Comparison of ENCODE assay signal across 31 cellular contexts in genomic region chr12:19834596-19834995, GRCh38.
DNase-seq lines count a peak whose midpoint lies in the region; ATAC-seq and TF ChIP-seq lines count a peak whose summit lies in the region.
"Had no signal": no experiment of that assay in that cellular context is flagged by ENCODE, and none has a peak within 500 bp of the region (broad histone marks: within the 10 kb centered on the region; RNA-seq: fewer than 3 reads in every experiment).

No MANE protein-coding gene starts in this region.

- in situ Hi-C loops in GM13976 (cut with MboI; ENCODE audit: low sequenced_read_pairs, unreplicated experiment): no loop called here

- H2AFZ ChIP-seq in Loucy (ENCODE audit: low read length): 0 out of 2 replicates have a peak overlapping the region, but pooled peaks have one; percentile 3
- H2AFZ ChIP-seq: parathyroid adenoma had no signal

- POLR2A ChIA-PET in Caco-2 (lab: Charles Lee): no interaction called here

- H3K36me3 ChIP-seq in Loucy (ENCODE audit: insufficient read depth, low read length): no peaks in the 10 kb centered on the region
- H3K36me3 ChIP-seq in adipocyte (ENCODE audit: control insufficient read depth, insufficient read depth, low read length, severe bottlenecking): no peaks in the 10 kb centered on the region
- no peaks in the 10 kb centered on the region for H3K36me3 ChIP-seq in Caco-2 (ENCODE audit: control insufficient read depth, insufficient read depth, low read length)
- H3K36me3 ChIP-seq: heart left ventricle, Peyer's patch, suprapubic skin, WERI-Rb-1 had no signal

- TF ChIP-seq CTCF in Loucy (conservative IDR thresholded peaks at IDR 0.05; ENCODE audit: low read length): no peak
- TF ChIP-seq CTCF in nephron progenitor cell (IDR thresholded peaks at IDR 0.05): no peak
- no peak for TF ChIP-seq CTCF in Caco-2 (IDR thresholded peaks at IDR 0.05; ENCODE audit: insufficient read depth in 1 of 2, low read depth in 1 of 2, low read length in 1 of 2, severe bottlenecking in 1 of 2, unreplicated experiment in 1 of 2)
- TF ChIP-seq CTCF in GM13976 (IDR thresholded peaks at IDR 0.05; ENCODE audit: borderline replicate concordance, control extremely low read depth, extremely low read depth, insufficient read depth, missing control alignments): no peak

- H4K20me1 ChIP-seq in Loucy (ENCODE audit: insufficient read depth, low read length, poor library complexity, severe bottlenecking): no peaks in the 10 kb centered on the region

- BruUV-seq in Caco-2 (replicated peaks; lab: Mats Ljungman, UMichigan): no TSS peak

- ATAC-seq in HG02759 (IDR thresholded peaks at IDR 0.05; ENCODE audit: unreplicated experiment): no peak
- ATAC-seq: esophagus mucosa; K562; stimulated activated memory B cell treated with anti-CD40 and anti-IgM and Interleukin-4, amounts not matched to agents 10 μg/mL and 1 μg/mL and 100 μg/mL, for 72 hours had no signal

- no peak overlapping the region for H3K9ac ChIP-seq in Loucy (ENCODE audit: low read depth, low read length, poor library complexity, severe bottlenecking)
- no peak overlapping the region for H3K9ac ChIP-seq in adipocyte (ENCODE audit: low read length)
- H3K9ac ChIP-seq: parathyroid adenoma had no signal

- intact Hi-C loops in Caco-2 (cut with micrococcal nuclease; ENCODE audit: unreplicated experiment): no loop called here

- CTCF ChIA-PET in Caco-2 (lab: Charles Lee): no interaction called here

- H3K4me2 ChIP-seq in Loucy (ENCODE audit: low read depth, low read length, poor library complexity, severe bottlenecking): no peak overlapping the region

- H3K27ac Mint-ChIP-seq in nephron progenitor cell: peak overlapping the region; percentile 12
- H3K27ac Mint-ChIP-seq in Caco-2 (ENCODE audit: unreplicated experiment): no peak overlapping the region
- H3K27ac Mint-ChIP-seq: activated CD4-positive, alpha-beta T cell treated with anti-CD3 and anti-CD28 coated beads, Interleukin-2, amount 10 ng/mL, durations not matched to agents 7 days and 5 days; CD4-positive, CD25-positive, alpha-beta regulatory T cell; HFFc6; stimulated activated memory B cell treated with anti-CD40 and anti-IgM and Interleukin-4, amounts not matched to agents 10 μg/mL and 1 μg/mL and 100 μg/mL, for 72 hours had no signal

- H3K9me3 ChIP-seq in Loucy (ENCODE audit: insufficient read depth, low read depth, low read length) (no peaks in the 10 kb centered on the region), adipocyte (ENCODE audit: control insufficient read depth, low read length) (no peaks in the 10 kb centered on the region), Caco-2 (no peaks in the 10 kb centered on the region)
- H3K9me3 ChIP-seq: Peyer's patch, suprapubic skin had no signal

- H3K9me3 Mint-ChIP-seq in nephron progenitor cell (peaks cover 5% of the 10 kb centered on the region), Caco-2 (ENCODE audit: unreplicated experiment) (no peaks in the 10 kb centered on the region)
- H3K9me3 Mint-ChIP-seq: HFFc6 had no signal

- H3K36me3 Mint-ChIP-seq in nephron progenitor cell (ENCODE audit: low read depth): no peaks in the 10 kb centered on the region
- no peaks in the 10 kb centered on the region for H3K36me3 Mint-ChIP-seq in Caco-2 (ENCODE audit: insufficient read depth, unreplicated experiment)
- H3K36me3 Mint-ChIP-seq: CD4-positive, CD25-positive, alpha-beta regulatory T cell; stimulated activated memory B cell treated with anti-CD40 and anti-IgM and Interleukin-4, amounts not matched to agents 10 μg/mL and 1 μg/mL and 100 μg/mL, for 72 hours had no signal

- no peaks in the 10 kb centered on the region for H3K9me2 ChIP-seq in Loucy (replicated peaks; ENCODE audit: low read depth, low read length)

- no peak overlapping the region for H3K4me3 Mint-ChIP-seq in nephron progenitor cell
- H3K4me3 Mint-ChIP-seq in Caco-2 (ENCODE audit: unreplicated experiment): no peak overlapping the region
- H3K4me3 Mint-ChIP-seq: activated CD4-positive, alpha-beta T cell treated with anti-CD3 and anti-CD28 coated beads, Interleukin-2, amount 10 ng/mL, durations not matched to agents 7 days and 5 days; activated CD8-positive, alpha-beta memory T cell treated with anti-CD3 and anti-CD28 coated beads, Interleukin-2, amount 10 ng/mL, durations not matched to agents 7 days and 5 days; CD4-positive, CD25-positive, alpha-beta regulatory T cell; HFFc6; stimulated activated memory B cell treated with anti-CD40 and anti-IgM and Interleukin-4, amounts not matched to agents 10 μg/mL and 1 μg/mL and 100 μg/mL, for 72 hours had no signal

- H3K4me3 ChIP-seq in Loucy (ENCODE audit: low read length, poor library complexity, severe bottlenecking) (no peak overlapping the region), adipocyte (ENCODE audit: low read length) (no peak overlapping the region), Caco-2 (ENCODE audit: low read depth, low read length) (no peak overlapping the region)
- H3K4me3 ChIP-seq: heart left ventricle, K562, Peyer's patch, suprapubic skin had no signal

- peak; percentile 28 for DNase-seq in SKM-1 treated with dmso at 0.1 percent for 144 hours (lab: John Stamatoyannopoulos, UW; ENCODE audit: unreplicated experiment)
- DNase-seq in SKM-1 (lab: John Stamatoyannopoulos, UW; ENCODE audit: unreplicated experiment): no peak
- DNase-seq in adipocyte (ENCODE audit: low read depth): peak; percentile 44
- no peak for DNase-seq in nephron progenitor cell
- DNase-seq in Caco-2: no peak
- DNase-seq in GM13976 (ENCODE audit: low spot score): no peak
- DNase-seq: activated CD4-positive, alpha-beta T cell treated with anti-CD3 and anti-CD28 coated beads, Interleukin-2, amount 10 ng/mL, durations not matched to agents 7 days and 5 days; DND-41; foreskin melanocyte; GOT3; heart left ventricle; HFFc6; kidney; left ventricle myocardium superior; NCI-H1417 treated with DMSO at 0.1 percent for 48 hours; NCI-H2029 treated with DMSO at 0.1 percent for 48 hours; NCI-H526 treated with DMSO at 0.1 percent for 48 hours; Peyer's patch; retina; SHP77; SW 1271; WERI-Rb-1 had no signal

- H3K27me3 Mint-ChIP-seq in nephron progenitor cell (ENCODE audit: low read depth, poor library complexity) (peaks cover 3% of the 10 kb centered on the region), Caco-2 (ENCODE audit: insufficient read depth, unreplicated experiment) (peaks cover 2% of the 10 kb centered on the region)
- H3K27me3 Mint-ChIP-seq: activated CD4-positive, alpha-beta T cell treated with anti-CD3 and anti-CD28 coated beads, Interleukin-2, amount 10 ng/mL, durations not matched to agents 7 days and 5 days; activated CD8-positive, alpha-beta memory T cell treated with anti-CD3 and anti-CD28 coated beads, Interleukin-2, amount 10 ng/mL, durations not matched to agents 7 days and 5 days; CD4-positive, CD25-positive, alpha-beta regulatory T cell; stimulated activated memory B cell treated with anti-CD40 and anti-IgM and Interleukin-4, amounts not matched to agents 10 μg/mL and 1 μg/mL and 100 μg/mL, for 72 hours had no signal

- H3K4me1 Mint-ChIP-seq in nephron progenitor cell (peaks cover 7% of the 10 kb centered on the region), Caco-2 (ENCODE audit: low read depth, unreplicated experiment) (no peaks in the 10 kb centered on the region)
- H3K4me1 Mint-ChIP-seq: stimulated activated memory B cell treated with anti-CD40 and anti-IgM and Interleukin-4, amounts not matched to agents 10 μg/mL and 1 μg/mL and 100 μg/mL, for 72 hours had no signal

- H3F3A ChIP-seq in Loucy (ENCODE audit: low read depth): no peaks in the 10 kb centered on the region

- H3K4me1 ChIP-seq in Loucy (ENCODE audit: insufficient read depth, low read length, poor library complexity, severe bottlenecking) (peaks cover 22% of the 10 kb centered on the region), adipocyte (ENCODE audit: control insufficient read depth, insufficient read depth, low read length) (peaks cover 9% of the 10 kb centered on the region), Caco-2 (no peaks in the 10 kb centered on the region)
- H3K4me1 ChIP-seq: parathyroid adenoma, Peyer's patch, suprapubic skin had no signal

- no peaks in the 10 kb centered on the region for H3K27me3 ChIP-seq in Loucy (ENCODE audit: insufficient read depth, low read length, poor library complexity, severe bottlenecking)
- H3K27me3 ChIP-seq in adipocyte (replicated peaks; ENCODE audit: control insufficient read depth, insufficient read depth, low read length): no peaks in the 10 kb centered on the region
- no peaks in the 10 kb centered on the region for H3K27me3 ChIP-seq in Caco-2 (replicated peaks; ENCODE audit: control insufficient read depth, insufficient read depth, low read length)
- H3K27me3 ChIP-seq: heart left ventricle, Peyer's patch, suprapubic skin had no signal

- H3K79me2 ChIP-seq in Loucy (ENCODE audit: insufficient read depth, low read length): no peaks in the 10 kb centered on the region
- H3K79me2 ChIP-seq: parathyroid adenoma had no signal

Comparison
In these comparisons a context has a peak if more than half of its experiments do, and no peak if none do; other contexts are left out.
1. DNase-seq: peak in SKM-1 treated with dmso at 0.1 percent for 144 hours (single experiment) and adipocyte (single experiment); none in SKM-1 (single experiment), nephron progenitor cell (single experiment), Caco-2 (0 of 2) and GM13976 (single experiment).